Comparison of ENCODE assay signal across 29 cellular contexts in the genomic region with DNA sequence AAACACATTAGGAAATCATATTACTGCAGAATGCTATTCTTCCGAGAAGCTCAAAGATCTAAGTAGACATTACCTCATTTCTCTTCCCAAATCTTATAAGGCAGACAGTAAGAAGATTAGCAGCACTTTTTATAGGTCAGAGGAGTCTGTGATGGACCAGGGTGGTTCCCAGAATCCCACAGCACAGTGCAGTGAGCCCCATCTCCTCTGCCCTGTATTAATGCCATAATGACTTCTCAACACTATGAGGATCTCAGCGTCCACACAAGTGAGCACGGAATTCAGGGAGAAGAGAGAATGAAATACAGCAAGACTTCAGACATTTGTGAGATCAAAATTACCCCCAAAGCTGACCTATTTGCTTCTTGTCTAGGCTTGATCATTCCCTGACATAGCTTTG.
"Had no signal": no experiment of that assay in that cellular context is flagged by ENCODE, and none has a peak within 500 bp of the region (broad histone marks: within the 10 kb centered on the region; RNA-seq: fewer than 3 reads in every experiment).

No MANE protein-coding gene starts in this region.

- H3K27me3 ChIP-seq: ascending aorta, breast epithelium, cardiac muscle cell, colonic mucosa, esophagus squamous epithelium had no signal

- H3K4me3 Mint-ChIP-seq: activated CD4-positive, alpha-beta memory T cell treated with anti-CD3 and anti-CD28 coated beads, Interleukin-2, amount 10 ng/mL, durations not matched to agents 7 days and 5 days; activated CD4-positive, alpha-beta T cell treated with anti-CD3 and anti-CD28 coated beads, Interleukin-2, amount 10 ng/mL, durations not matched to agents 7 days and 5 days; activated naive CD4-positive, alpha-beta T cell treated with anti-CD3 and anti-CD28 coated beads, Interleukin-2, amount 10 ng/mL, durations not matched to agents 7 days and 5 days; activated naive CD8-positive, alpha-beta T cell treated with anti-CD3 and anti-CD28 coated beads, Interleukin-2, amount 10 ng/mL, durations not matched to agents 7 days and 5 days; activated T-cell treated with anti-CD3 and anti-CD28 coated beads, Interleukin-2, amount 50 U/mL, for 24 hours; activated T-cell treated with anti-CD3 and anti-CD28 coated beads, Interleukin-2, amount 50 U/mL, for 72 hours; brain; WTC11 had no signal

- H3K36me3 Mint-ChIP-seq: activated naive CD4-positive, alpha-beta T cell treated with anti-CD3 and anti-CD28 coated beads, Interleukin-2, amount 10 ng/mL, durations not matched to agents 7 days and 5 days; activated naive CD4-positive, alpha-beta T cell treated with anti-CD3 and anti-CD28 coated beads, Interleukin-2, amount 50 U/mL, for 72 hours; activated naive CD8-positive, alpha-beta T cell treated with anti-CD3 and anti-CD28 coated beads, Interleukin-2, amount 10 ng/mL, durations not matched to agents 7 days and 5 days; brain had no signal

- FAIRE-seq: endometrium had no signal

- H3K9me3 ChIP-seq: ascending aorta, breast epithelium, colonic mucosa, esophagus squamous epithelium had no signal

- H3K27ac Mint-ChIP-seq: activated CD4-positive, alpha-beta memory T cell treated with anti-CD3 and anti-CD28 coated beads, Interleukin-2, amount 10 ng/mL, durations not matched to agents 7 days and 5 days; activated CD4-positive, alpha-beta T cell treated with anti-CD3 and anti-CD28 coated beads, Interleukin-2, amount 10 ng/mL, durations not matched to agents 7 days and 5 days; activated naive CD4-positive, alpha-beta T cell treated with anti-CD3 and anti-CD28 coated beads, Interleukin-2, amount 10 ng/mL, durations not matched to agents 7 days and 5 days; activated naive CD4-positive, alpha-beta T cell treated with anti-CD3 and anti-CD28 coated beads, Interleukin-2, amount 50 U/mL, for 72 hours; activated naive CD8-positive, alpha-beta T cell treated with anti-CD3 and anti-CD28 coated beads, Interleukin-2, amount 10 ng/mL, durations not matched to agents 7 days and 5 days; activated T-cell treated with anti-CD3 and anti-CD28 coated beads, Interleukin-2, amount 50 U/mL, for 24 hours; activated T-cell treated with anti-CD3 and anti-CD28 coated beads, Interleukin-2, amount 50 U/mL, for 72 hours; brain; WTC11 had no signal

- H3K36me3 ChIP-seq: breast epithelium, cardiac muscle cell, colonic mucosa, esophagus squamous epithelium had no signal

- H3K4me1 Mint-ChIP-seq: activated CD4-positive, alpha-beta memory T cell treated with anti-CD3 and anti-CD28 coated beads, Interleukin-2, amount 10 ng/mL, durations not matched to agents 7 days and 5 days; activated CD4-positive, alpha-beta T cell treated with anti-CD3 and anti-CD28 coated beads, Interleukin-2, amount 10 ng/mL, durations not matched to agents 7 days and 5 days; activated naive CD4-positive, alpha-beta T cell treated with anti-CD3 and anti-CD28 coated beads, Interleukin-2, amount 10 ng/mL, durations not matched to agents 7 days and 5 days; activated naive CD8-positive, alpha-beta T cell treated with anti-CD3 and anti-CD28 coated beads, Interleukin-2, amount 10 ng/mL, durations not matched to agents 7 days and 5 days; brain had no signal

- H3K4me3 ChIP-seq: ascending aorta, breast epithelium, cardiac muscle cell, colonic mucosa, esophagus squamous epithelium had no signal

- H3K9me3 Mint-ChIP-seq: activated CD4-positive, alpha-beta T cell treated with anti-CD3 and anti-CD28 coated beads, Interleukin-2, amount 10 ng/mL, durations not matched to agents 7 days and 5 days; activated T-cell treated with anti-CD3 and anti-CD28 coated beads, Interleukin-2, amount 50 U/mL, for 24 hours had no signal

- H3K4me1 ChIP-seq: breast epithelium, colonic mucosa, esophagus squamous epithelium had no signal

- H3K27ac ChIP-seq: ascending aorta, breast epithelium, cardiac muscle cell, colonic mucosa, esophagus squamous epithelium had no signal

- DNase-seq: activated CD4-positive, alpha-beta memory T cell treated with anti-CD3 and anti-CD28 coated beads, Interleukin-2, amount 10 ng/mL, durations not matched to agents 7 days and 5 days; activated CD4-positive, alpha-beta T cell treated with anti-CD3 and anti-CD28 coated beads for 1 hour; activated CD4-positive, alpha-beta T cell treated with anti-CD3 and anti-CD28 coated beads for 4 hours; activated CD4-positive, alpha-beta T cell treated with anti-CD3 and anti-CD28 coated beads, Interleukin-2, amount 10 ng/mL, durations not matched to agents 7 days and 5 days; activated CD4-positive, alpha-beta T cell treated with anti-CD3 and anti-CD28 coated beads, Interleukin-2, amount 50 U/mL, for 4 hours; activated CD8-positive, alpha-beta memory T cell treated with anti-CD3 and anti-CD28 coated beads, Interleukin-2, amount 50 U/mL, for 48 hours; activated gamma-delta T cell; activated naive CD4-positive, alpha-beta T cell; activated naive CD4-positive, alpha-beta T cell treated with anti-CD3 and anti-CD28 coated beads, Interleukin-2, amount 10 ng/mL, durations not matched to agents 7 days and 5 days; activated naive CD8-positive, alpha-beta T cell treated with anti-CD3 and anti-CD28 coated beads, Interleukin-2, amount 10 ng/mL, durations not matched to agents 7 days and 5 days; activated T-cell treated with anti-CD3 and anti-CD28 coated beads for 4 hours; activated T-cell treated with anti-CD3 and anti-CD28 coated beads, Interleukin-2, amount 50 U/mL, for 24 hours; activated T-cell treated with anti-CD3 and anti-CD28 coated beads, Interleukin-2, amount 50 U/mL, for 72 hours; central memory CD4-positive, alpha-beta T cell; cerebellar nuclear complex; colonic mucosa; effector CD8-positive, alpha-beta T cell; erythroblast; esophagus squamous epithelium; foreskin melanocyte; head of caudate nucleus; T-helper 2 cell had no signal

- H3K27me3 Mint-ChIP-seq: activated CD4-positive, alpha-beta memory T cell treated with anti-CD3 and anti-CD28 coated beads, Interleukin-2, amount 10 ng/mL, durations not matched to agents 7 days and 5 days; activated CD4-positive, alpha-beta T cell treated with anti-CD3 and anti-CD28 coated beads, Interleukin-2, amount 10 ng/mL, durations not matched to agents 7 days and 5 days; activated naive CD4-positive, alpha-beta T cell treated with anti-CD3 and anti-CD28 coated beads, Interleukin-2, amount 10 ng/mL, durations not matched to agents 7 days and 5 days; activated naive CD8-positive, alpha-beta T cell treated with anti-CD3 and anti-CD28 coated beads, Interleukin-2, amount 10 ng/mL, durations not matched to agents 7 days and 5 days; activated T-cell treated with anti-CD3 and anti-CD28 coated beads, Interleukin-2, amount 50 U/mL, for 24 hours had no signal

- ATAC-seq: activated naive CD4-positive, alpha-beta T cell treated with anti-CD3 and anti-CD28 coated beads, Interleukin-2, amount 50 U/mL, for 72 hours; activated T-cell treated with anti-CD3 and anti-CD28 coated beads, Interleukin-2, amount 50 U/mL, for 72 hours; WTC11 had no signal
